Comparison of ENCODE assay signal across 8 cellular contexts in genomic region chr22:40107756-40108437, GRCh38.
DNase-seq lines count a peak whose midpoint lies in the region; ATAC-seq and TF ChIP-seq lines count a peak whose summit lies in the region.

No MANE protein-coding gene starts in this region.

- peak overlapping the region; percentile 65 for H3K4me2 ChIP-seq in OCI-LY1 (ENCODE audit: low read length)
- no peak overlapping the region for H3K4me2 ChIP-seq in neuronal stem cell (ENCODE audit: insufficient read depth, low read length, poor library complexity, severe bottlenecking)

- H3K27ac ChIP-seq in OCI-LY1 (ENCODE audit: low read depth, low read length, poor library complexity, severe bottlenecking) (peak overlapping the region; percentile 11), vagina (peak overlapping the region; percentile 70), neuronal stem cell (replicated peaks; ENCODE audit: low read length) (no peak overlapping the region)

- DNase-seq in AG09319 (ENCODE audit: extremely low read depth, low read depth) (peak; percentile 16), MCF 10A (ENCODE audit: unreplicated experiment) (peak; percentile 36), lung microvascular endothelial cell (ENCODE audit: low read depth in 2 of 2) (peak; percentile 33 to 51), vagina (ENCODE audit: extremely low spot score in 2 of 2) (no peak), neuronal stem cell (ENCODE audit: low spot score) (no peak), NCI-H1930 (lab: John Stamatoyannopoulos, UW) (no peak)

- peak overlapping the region; percentile 21 for H3K4me3 ChIP-seq in OCI-LY1 (ENCODE audit: low read depth, low read length, poor library complexity, severe bottlenecking)
- H3K4me3 ChIP-seq in vagina, result peak overlapping the region; percentile 28 to 37
- no peak overlapping the region for H3K4me3 ChIP-seq in neuronal stem cell (ENCODE audit: low read length in 2 of 2)

- WGBS in neuronal stem cell (ENCODE audit: extremely low coverage in 2 of 2, insufficient read length in 2 of 2, insufficient replicate concordance in 1 of 2), 2 donors, result no CpG with 5 or more reads among the region's 6 CpGs

- H3K9me2 ChIP-seq in OCI-LY1 (ENCODE audit: low read depth, low read length), result no peaks in the 10 kb centered on the region

- H4K91ac ChIP-seq in neuronal stem cell (ENCODE audit: low read depth, low read length, poor library complexity), result no peak overlapping the region

- no peak for TF ChIP-seq POLR2A in vagina (IDR thresholded peaks at IDR 0.05)

- no peaks in the 10 kb centered on the region for H3F3A ChIP-seq in OCI-LY1 (ENCODE audit: insufficient read depth, low read length)

- POLR2A ChIA-PET in MCF 10A (lab: Yijun Ruan, JAX), result interaction anchor here (0.8 to 4.4 kb wide), 11 partner anchors 9 to 590 kb away, joined by 3 to 32 read pairs (median 5); partner anchors contain the start of gene TNRC6B

- H3K4me1 Mint-ChIP-seq in MCF 10A (ENCODE audit: insufficient read depth, unreplicated experiment), result peaks cover 21% of the 10 kb centered on the region

- H2BK12ac ChIP-seq in neuronal stem cell (ENCODE audit: low read length), result no peak overlapping the region

- no peak overlapping the region for H3K18ac ChIP-seq in neuronal stem cell (ENCODE audit: low read length)

- H2AK5ac ChIP-seq in neuronal stem cell (ENCODE audit: low read depth, low read length), result no peak overlapping the region

- H3K14ac ChIP-seq in neuronal stem cell (ENCODE audit: low read length), result no peak overlapping the region

- no peak overlapping the region for H2BK120ac ChIP-seq in neuronal stem cell (ENCODE audit: low read depth, low read length)

- H3K4me3 Mint-ChIP-seq in MCF 10A (ENCODE audit: unreplicated experiment), result peak overlapping the region; percentile 56

- H3K27me3 ChIP-seq in OCI-LY1 (ENCODE audit: insufficient read depth, low read length) (no peaks in the 10 kb centered on the region), vagina (no peaks in the 10 kb centered on the region), neuronal stem cell (ENCODE audit: control insufficient read depth in 3 of 3, insufficient read depth in 3 of 3, low read depth in 1 of 3, low read length in 3 of 3) (no peaks in the 10 kb centered on the region)

- peaks cover 5% of the 10 kb centered on the region for H3K36me3 Mint-ChIP-seq in MCF 10A (ENCODE audit: insufficient read depth, unreplicated experiment)

- intact Hi-C loops in MCF 10A (cut with micrococcal nuclease) (no loop called here), vagina (cut with DNase I) (no loop called here)

- no peak for TF ChIP-seq CTCF in AG09319 (IDR thresholded peaks at IDR 0.05; ENCODE audit: low read depth, low read length)
- TF ChIP-seq CTCF in OCI-LY1 (IDR thresholded peaks at IDR 0.05; ENCODE audit: low read length), result no peak
- TF ChIP-seq CTCF in MCF 10A (IDR thresholded peaks at IDR 0.05; ENCODE audit: unreplicated experiment), result no peak
- no peak for TF ChIP-seq CTCF in vagina (IDR thresholded peaks at IDR 0.05)

- H3K9me3 ChIP-seq in OCI-LY1 (ENCODE audit: low read length), result peaks cover 3% of the 10 kb centered on the region; the same call in 1 of the 2 replicates
- no peaks in the 10 kb centered on the region for H3K9me3 ChIP-seq in vagina
- H3K9me3 ChIP-seq in neuronal stem cell (replicated peaks in 1 of 2; ENCODE audit: control insufficient read depth in 2 of 2, insufficient read depth in 1 of 2, low read depth in 1 of 2, low read length in 2 of 2), result no peaks in the 10 kb centered on the region

- no peak overlapping the region for H3K23ac ChIP-seq in neuronal stem cell (ENCODE audit: low read depth, low read length, poor library complexity)

- CTCF ChIA-PET in MCF 10A (lab: Yijun Ruan, JAX), result interaction anchor here (0.6 to 0.9 kb wide), 3 partner anchors 33 to 236 kb away, joined by 3 read pairs; no protein-coding TSS in a partner anchor

- H2BK15ac ChIP-seq in neuronal stem cell (ENCODE audit: low read length), result no peak overlapping the region

- no peaks in the 10 kb centered on the region for H4K20me1 ChIP-seq in OCI-LY1 (ENCODE audit: insufficient read depth, low read length)

- peaks cover 34% of the 10 kb centered on the region for H3K79me2 ChIP-seq in OCI-LY1 (ENCODE audit: insufficient read depth, low read length)

- no peak for ATAC-seq in HG03460 (IDR thresholded peaks at IDR 0.05; ENCODE audit: unreplicated experiment)

- H3K79me1 ChIP-seq in neuronal stem cell (ENCODE audit: low read depth, low read length), result no peaks in the 10 kb centered on the region

- H3K4me1 ChIP-seq in OCI-LY1 (ENCODE audit: insufficient read depth, low read length, severe bottlenecking), result peaks cover 35% of the 10 kb centered on the region
- peaks cover 39% of the 10 kb centered on the region for H3K4me1 ChIP-seq in vagina
- peaks cover 0 to 5% of the 10 kb centered on the region in 2 donors for H3K4me1 ChIP-seq in neuronal stem cell (ENCODE audit: control insufficient read depth in 2 of 2, insufficient read depth in 1 of 2, low read depth in 1 of 2, low read length in 2 of 2)

- no peak overlapping the region for H2AFZ ChIP-seq in OCI-LY1 (ENCODE audit: low read length)
- H2AFZ ChIP-seq in neuronal stem cell (ENCODE audit: low read length), result no peak overlapping the region

- no peak overlapping the region for H3K4ac ChIP-seq in neuronal stem cell (ENCODE audit: low read length)

- H3K9me3 Mint-ChIP-seq in MCF 10A (ENCODE audit: unreplicated experiment), result no peaks in the 10 kb centered on the region

- no TSS peak for BruUV-seq in MCF 10A (replicated peaks; lab: Mats Ljungman, UMichigan)

- H3K9ac ChIP-seq in OCI-LY1 (ENCODE audit: low read length) (peak overlapping the region; percentile 32), neuronal stem cell (ENCODE audit: low read depth, low read length, poor library complexity) (no peak overlapping the region)

- H3K36me3 ChIP-seq in OCI-LY1 (ENCODE audit: insufficient read depth, low read length), result no peaks in the 10 kb centered on the region
- no peaks in the 10 kb centered on the region for H3K36me3 ChIP-seq in vagina
- H3K36me3 ChIP-seq in neuronal stem cell (replicated peaks in 1 of 2; ENCODE audit: control insufficient read depth in 2 of 2, insufficient read depth in 2 of 2, low read length in 2 of 2), result no peaks in the 10 kb centered on the region

- peak overlapping the region; percentile 39 for H3K27ac Mint-ChIP-seq in MCF 10A (ENCODE audit: low read depth, unreplicated experiment)

- no peak overlapping the region for H2BK5ac ChIP-seq in neuronal stem cell (ENCODE audit: low read length)

- no peak overlapping the region for H4K8ac ChIP-seq in neuronal stem cell (ENCODE audit: low read depth, low read length)

- H3K27me3 Mint-ChIP-seq in MCF 10A (ENCODE audit: insufficient read depth, unreplicated experiment), result no peaks in the 10 kb centered on the region

Comparison
In these comparisons a context has a peak if more than half of its experiments do, and no peak if none do; other contexts are left out.
1. DNase-seq: peak in AG09319 (single experiment), MCF 10A (single experiment) and lung microvascular endothelial cell (2 of 2); none in vagina (0 of 2), neuronal stem cell (single experiment) and NCI-H1930 (0 of 2).
2. H3K4me3 ChIP-seq: peak in OCI-LY1 (single experiment) and vagina (2 of 2); none in neuronal stem cell (0 of 2).